ENCODE assay signal across 22 cellular contexts in the genomic region with DNA sequence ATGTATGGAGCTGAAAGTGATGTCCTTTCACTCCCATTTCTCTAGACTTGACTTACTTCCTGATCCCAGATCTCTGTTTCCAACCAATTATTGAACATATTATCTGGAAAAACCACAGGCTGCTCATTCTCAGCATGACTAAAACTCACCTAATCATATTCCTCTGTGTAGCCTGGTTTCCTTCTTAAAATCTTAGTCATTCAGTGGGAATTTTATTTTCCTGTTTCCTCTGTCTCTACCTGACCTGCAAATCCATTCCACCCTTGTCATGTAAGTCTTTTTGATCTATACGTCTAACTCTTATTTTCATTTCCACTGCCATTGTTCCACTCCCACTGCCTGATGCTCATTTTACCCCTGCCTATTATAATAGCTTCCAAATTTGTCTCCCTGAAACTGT.
A peak's percentile ranks its signal among the peaks of the same experiment; 100 is the strongest.
DNase-seq lines count a peak whose midpoint lies in the region; ATAC-seq and TF ChIP-seq lines count a peak whose summit lies in the region.
"Had no signal": no experiment of that assay in that cellular context is flagged by ENCODE, and none has a peak within 500 bp of the region (broad histone marks: within the 10 kb centered on the region; RNA-seq: fewer than 3 reads in every experiment).

No MANE protein-coding gene starts in this region.

- H3K79me1 ChIP-seq in mesenchymal stem cell (replicated peaks; ENCODE audit: low read length, poor library complexity, severe bottlenecking): no peaks in the 10 kb centered on the region

- H3K27ac ChIP-seq in mesenchymal stem cell (ENCODE audit: low read length, poor library complexity, severe bottlenecking) (no peak overlapping the region), right atrium auricular region (no peak overlapping the region)
- H3K27ac ChIP-seq: BLaER1 had no signal

- no peak overlapping the region for H3K4me2 ChIP-seq in mesenchymal stem cell (ENCODE audit: low read length, poor library complexity, severe bottlenecking)
- H3K4me2 ChIP-seq: BLaER1 had no signal

- H2AFZ ChIP-seq in mesenchymal stem cell (ENCODE audit: low read depth, low read length): no peak overlapping the region

- H2BK12ac ChIP-seq in mesenchymal stem cell (ENCODE audit: low read length in 2 of 2): no peak overlapping the region

- WGBS in mesenchymal stem cell: 96% methylated on average over 1 of the region's 1 CpG

- H4K91ac ChIP-seq in mesenchymal stem cell (ENCODE audit: low read length): no peak overlapping the region

- H4K8ac ChIP-seq in mesenchymal stem cell (ENCODE audit: low read length): no peak overlapping the region

- TF ChIP-seq CTCF in right atrium auricular region (IDR thresholded peaks at IDR 0.05): no peak

- H2AK5ac ChIP-seq in mesenchymal stem cell (ENCODE audit: low read length, severe bottlenecking): peak overlapping the region; percentile 31

- H3K27me3 ChIP-seq in mesenchymal stem cell (ENCODE audit: control insufficient read depth in 1 of 2, insufficient read depth in 1 of 2, low read length in 2 of 2): no peaks in the 10 kb centered on the region
- H3K27me3 ChIP-seq in right atrium auricular region: no peaks in the 10 kb centered on the region
- H3K27me3 ChIP-seq: BE2C, BLaER1 had no signal

- H3K9ac ChIP-seq in mesenchymal stem cell (ENCODE audit: low read length): no peak overlapping the region
- H3K9ac ChIP-seq: BLaER1 had no signal

- H2BK5ac ChIP-seq in mesenchymal stem cell (ENCODE audit: low read depth, low read length, poor library complexity, severe bottlenecking): no peak overlapping the region

- no peaks in the 10 kb centered on the region for H3K9me3 ChIP-seq in mesenchymal stem cell (ENCODE audit: control insufficient read depth, low read length)
- no peaks in the 10 kb centered on the region for H3K9me3 ChIP-seq in right atrium auricular region
- H3K9me3 ChIP-seq: BE2C, BLaER1 had no signal

- H3K23ac ChIP-seq in mesenchymal stem cell (ENCODE audit: low read length in 2 of 2): no peak overlapping the region

- H2BK120ac ChIP-seq in mesenchymal stem cell (ENCODE audit: low read depth, low read length): no peak overlapping the region

- no peaks in the 10 kb centered on the region for H3K36me3 ChIP-seq in mesenchymal stem cell (ENCODE audit: control insufficient read depth in 1 of 2, insufficient read depth in 2 of 2, low read depth in 1 of 2, low read length in 2 of 2)
- no peaks in the 10 kb centered on the region for H3K36me3 ChIP-seq in right atrium auricular region
- H3K36me3 ChIP-seq: BE2C, BLaER1 had no signal

- H3K4ac ChIP-seq in mesenchymal stem cell (ENCODE audit: low read depth in 1 of 2, low read length in 2 of 2): no peak overlapping the region

- no peak overlapping the region for H2BK15ac ChIP-seq in mesenchymal stem cell (ENCODE audit: low read depth, poor library complexity, severe bottlenecking)

- H3K4me1 ChIP-seq in mesenchymal stem cell (ENCODE audit: control insufficient read depth, insufficient read depth, low read depth, low read length) (peaks cover 2% of the 10 kb centered on the region), right atrium auricular region (peaks cover 0 to 14% of the 10 kb centered on the region in 2 donors)
- H3K4me1 ChIP-seq: BE2C, BLaER1 had no signal

- peak; percentile 37 for DNase-seq in ELR (ENCODE audit: low read depth)
- DNase-seq in HT1080 (ENCODE audit: low read depth): peak; percentile 36
- peak; percentile 6 for DNase-seq in dermis blood vessel endothelial cell
- DNase-seq in mesenchymal stem cell: no peak
- DNase-seq in right atrium auricular region (ENCODE audit: low spot score): no peak
- no peak for DNase-seq in stimulated activated CD4-positive, alpha-beta T cell treated with anti-CD3 and anti-CD28 coated beads, Interleukin-1b, Interleukin-23, amount 100 ng/mL, for 48 hours
- DNase-seq in germinal center (ENCODE audit: low spot score): no peak
- DNase-seq: 8988T; ACHN; BE2C; C1 segment of cervical spinal cord; CD4-positive, alpha-beta memory T cell; CD4-positive, CD25-positive, alpha-beta regulatory T cell; CD8-positive, alpha-beta memory T cell; COR-L47; DMS 273 treated with DMSO at 0.1 percent for 48 hours; DMS153; DMS79 treated with DMSO at 0.1 percent for 48 hours; GDM1 had no signal

- ATAC-seq in GM21786 (IDR thresholded peaks at IDR 0.05; ENCODE audit: unreplicated experiment): no peak
- ATAC-seq: GM12878 had no signal

- H3K18ac ChIP-seq in mesenchymal stem cell (ENCODE audit: low read depth in 1 of 2, low read length in 2 of 2): no peak overlapping the region

- no peak overlapping the region for H3K4me3 ChIP-seq in mesenchymal stem cell (ENCODE audit: insufficient read depth in 1 of 2, low read depth in 1 of 2, low read length in 2 of 2)
- H3K4me3 ChIP-seq in right atrium auricular region: no peak overlapping the region
- H3K4me3 ChIP-seq: BLaER1, GM12878 had no signal

- H3K14ac ChIP-seq in mesenchymal stem cell (ENCODE audit: low read length in 2 of 2): no peak overlapping the region

Comparison
In these comparisons a context has a peak if more than half of its experiments do, and no peak if none do; other contexts are left out.
1. DNase-seq: peak in ELR (single experiment), HT1080 (single experiment) and dermis blood vessel endothelial cell (single experiment); none in mesenchymal stem cell (single experiment), right atrium auricular region (single experiment), stimulated activated CD4-positive, alpha-beta T cell treated with anti-CD3 and anti-CD28 coated beads, Interleukin-1b, Interleukin-23, amount 100 ng/mL, for 48 hours (single experiment) and germinal center (single experiment).